28 cellular contexts compared by ENCODE assay signal in genomic region chr2:20654414-20654813, GRCh38. TPM values are rescaled to one million over a fixed set of nuclear protein-coding genes. Genes with fewer than 3 reads are reported as not detected.
DNase-seq lines count a peak whose midpoint lies in the region; ATAC-seq, FAIRE-seq and TF ChIP-seq lines count a peak whose summit lies in the region.
"Had no signal": no experiment of that assay in that cellular context is flagged by ENCODE, and none has a peak within 500 bp of the region (broad histone marks: within the 10 kb centered on the region; RNA-seq: fewer than 3 reads in every experiment).

No MANE protein-coding gene starts in this region.

- H3K9me3 ChIP-seq in K562 (replicated peaks; ENCODE audit: control insufficient read depth, insufficient read depth, low read depth, low read length), result no peaks in the 10 kb centered on the region
- H3K9me3 ChIP-seq: BE2C, MG63, Peyer's patch had no signal

- WGBS in K562 (ENCODE audit: insufficient coverage, low coverage, missing lambda C conversion rate), result 29% methylated on average over 2 of the region's 2 CpGs

- CTCF ChIA-PET in activated naive CD4-positive, alpha-beta T cell treated with anti-CD3 and anti-CD28 coated beads, Interleukin-2, amount 10 ng/mL, durations not matched to agents 7 days and 5 days (lab: Charles Lee), result no interaction called here
- CTCF ChIA-PET in activated naive CD4-positive, alpha-beta T cell treated with anti-CD3 and anti-CD28 coated beads for 36 hours (lab: Charles Lee), result interaction anchor here (0.6 to 8.3 kb wide), 5 partner anchors 7 to 309 kb away, joined by 3 to 72 read pairs (median 7); no protein-coding TSS in a partner anchor
- CTCF ChIA-PET in K562 (lab: Yijun Ruan, JAX; ENCODE audit: low intra/inter-chr PET ratio), result interaction anchor here (0.5 kb wide), 1 partner anchor 273 kb away, joined by 3 read pairs; no protein-coding TSS in a partner anchor

- POLR2A ChIA-PET in K562 (lab: Yijun Ruan, JAX), result interaction anchor here (0.6 kb wide), 1 partner anchor 235 kb away, joined by 3 read pairs; no protein-coding TSS in a partner anchor

- H3K4me3 ChIP-seq in K562, result no peak overlapping the region
- H3K4me3 ChIP-seq: MG63, Peyer's patch, SK-N-MC had no signal

- intact Hi-C loops in activated naive CD4-positive, alpha-beta T cell treated with anti-CD3 and anti-CD28 coated beads for 36 hours (cut with micrococcal nuclease), result loop anchor here (10.0 kb wide), 1 partner anchor 1310 kb away; no protein-coding TSS in a partner anchor
- intact Hi-C loops in K562 (cut with micrococcal nuclease), result no loop called here

- peak overlapping the region; percentile 29 for H3K27ac Mint-ChIP-seq in activated naive CD4-positive, alpha-beta T cell treated with anti-CD3 and anti-CD28 coated beads, Interleukin-2, amount 10 ng/mL, durations not matched to agents 7 days and 5 days
- H3K27ac Mint-ChIP-seq in activated naive CD4-positive, alpha-beta T cell treated with anti-CD3 and anti-CD28 coated beads for 36 hours, result no peak overlapping the region

- H3K4me1 ChIP-seq in K562 (replicated peaks in 1 of 2; ENCODE audit: control insufficient read depth in 2 of 2, insufficient read depth in 2 of 2, low read length in 2 of 2), result peaks cover 6 to 20% of the 10 kb centered on the region in 2 experiments; a peak in 3 of 5 replicates
- H3K4me1 ChIP-seq: BE2C had no signal

- H3K9me1 ChIP-seq in K562 (ENCODE audit: control insufficient read depth, insufficient read depth, low read length), result no peaks in the 10 kb centered on the region

- H3K79me2 ChIP-seq in K562 (ENCODE audit: control insufficient read depth, insufficient read depth, low read length), result no peaks in the 10 kb centered on the region; the same call in 2 of the 3 replicates

- no peaks in the 10 kb centered on the region for H3K36me3 ChIP-seq in K562 (ENCODE audit: control insufficient read depth, insufficient read depth, low read length)
- H3K36me3 ChIP-seq: BE2C, MG63, Peyer's patch had no signal

- no peaks in the 10 kb centered on the region for H3K9me3 Mint-ChIP-seq in activated naive CD4-positive, alpha-beta T cell treated with anti-CD3 and anti-CD28 coated beads, Interleukin-2, amount 10 ng/mL, durations not matched to agents 7 days and 5 days
- no peaks in the 10 kb centered on the region for H3K9me3 Mint-ChIP-seq in activated naive CD4-positive, alpha-beta T cell treated with anti-CD3 and anti-CD28 coated beads for 36 hours
- H3K9me3 Mint-ChIP-seq: CD8-positive, alpha-beta memory T cell had no signal

- H3K36me3 Mint-ChIP-seq in activated naive CD4-positive, alpha-beta T cell treated with anti-CD3 and anti-CD28 coated beads, Interleukin-2, amount 10 ng/mL, durations not matched to agents 7 days and 5 days, result no peaks in the 10 kb centered on the region
- H3K36me3 Mint-ChIP-seq in activated naive CD4-positive, alpha-beta T cell treated with anti-CD3 and anti-CD28 coated beads for 36 hours (ENCODE audit: low read depth), result no peaks in the 10 kb centered on the region

- peaks cover 34% of the 10 kb centered on the region for H3K27me3 Mint-ChIP-seq in activated naive CD4-positive, alpha-beta T cell treated with anti-CD3 and anti-CD28 coated beads, Interleukin-2, amount 10 ng/mL, durations not matched to agents 7 days and 5 days
- peaks cover 1% of the 10 kb centered on the region for H3K27me3 Mint-ChIP-seq in activated naive CD4-positive, alpha-beta T cell treated with anti-CD3 and anti-CD28 coated beads for 36 hours (ENCODE audit: low read depth)

- no peak for DNase-seq in activated naive CD4-positive, alpha-beta T cell treated with anti-CD3 and anti-CD28 coated beads, Interleukin-2, amount 10 ng/mL, durations not matched to agents 7 days and 5 days
- DNase-seq in activated naive CD4-positive, alpha-beta T cell treated with anti-CD3 and anti-CD28 coated beads for 36 hours, result no peak
- DNase-seq in NOMO-1 treated with DMSO at 0.1 percent for 48 hours (lab: John Stamatoyannopoulos, UW; ENCODE audit: unreplicated experiment) (peak; percentile 64), K562 (ENCODE audit: extremely low read depth in 1 of 4, low spot score in 3 of 4) (no peak), RKO (ENCODE audit: low spot score) (no peak), globus pallidus (ENCODE audit: low spot score) (no peak), NCI-H510A treated with DMSO at 0.1 percent for 48 hours (lab: John Stamatoyannopoulos, UW) (no peak)
- DNase-seq in stimulated activated CD4-positive, alpha-beta T cell treated with anti-CD3 and anti-CD28 coated beads, Interleukin-12 subunit alpha, Interleukin-12 subunit beta, amount 100 ng/mL, for 4 hours, result no peak
- DNase-seq: 8988T, ACHN, BE2C, DMS 273 treated with DMSO at 0.1 percent for 48 hours, DMS79 treated with DMSO at 0.1 percent for 48 hours, Kasumi-1, MG63, NCI-H1105, NCI-H1436 treated with DMSO at 0.1 percent for 48 hours, NCI-H187 treated with DMSO at 0.1 percent for 48 hours, NCI-H2171 treated with DMSO at 0.1 percent for 48 hours, NCI-H524 treated with DMSO at 0.1 percent for 48 hours, NCI-H774, OCI-M1, SIG-M5 had no signal

- H3K4me3 Mint-ChIP-seq in activated naive CD4-positive, alpha-beta T cell treated with anti-CD3 and anti-CD28 coated beads, Interleukin-2, amount 10 ng/mL, durations not matched to agents 7 days and 5 days, result no peak overlapping the region
- no peak overlapping the region for H3K4me3 Mint-ChIP-seq in activated naive CD4-positive, alpha-beta T cell treated with anti-CD3 and anti-CD28 coated beads for 36 hours

- no TSS peak for BruUV-seq in K562 (replicated peaks; lab: Mats Ljungman, UMichigan)

- TF ChIP-seq RAD21 in K562 (CRISPR knock-in tag; conservative IDR thresholded peaks at IDR 0.05 in 1 of 2, IDR thresholded peaks at IDR 0.05 in 1 of 2), result no peak

- no peak overlapping the region for H3K27ac ChIP-seq in K562 (ENCODE audit: extremely low read depth, low read depth, low read length)
- H3K27ac ChIP-seq: Peyer's patch, SK-N-MC had no signal

- no peaks in the 10 kb centered on the region for H4K20me1 ChIP-seq in K562 (replicated peaks; ENCODE audit: control insufficient read depth, insufficient read depth, low read length)

- no peak for ATAC-seq in K562

- no peak overlapping the region for H3K4me2 ChIP-seq in K562 (ENCODE audit: insufficient read depth, low read length)

- H3K9ac ChIP-seq in K562 (ENCODE audit: insufficient read depth in 1 of 2, low read depth in 2 of 2, low read length in 2 of 2), result no peak overlapping the region

- H2AFZ ChIP-seq in K562 (ENCODE audit: low read depth, low read length), result no peak overlapping the region

- no peak for TF ChIP-seq EP300 in K562 (IDR thresholded peaks at IDR 0.05; ENCODE audit: low read length)

- H3K27me3 ChIP-seq in K562 (ENCODE audit: control insufficient read depth in 2 of 2, insufficient read depth in 2 of 2, low read length in 2 of 2), result peaks cover 8 to 27% of the 10 kb centered on the region in 2 experiments; a peak in 4 of 5 replicates
- H3K27me3 ChIP-seq: Peyer's patch had no signal

- FAIRE-seq in K562 (lab: Jason Lieb, UNC), result no peak
- FAIRE-seq: GM19239 had no signal

- in situ Hi-C loops in K562 (cut with MboI), result loop anchor here (25.0 kb wide), 1 partner anchor 608 kb away; no protein-coding TSS in a partner anchor

- peaks cover 25% of the 10 kb centered on the region for H3K4me1 Mint-ChIP-seq in activated naive CD4-positive, alpha-beta T cell treated with anti-CD3 and anti-CD28 coated beads, Interleukin-2, amount 10 ng/mL, durations not matched to agents 7 days and 5 days
- H3K4me1 Mint-ChIP-seq in activated naive CD4-positive, alpha-beta T cell treated with anti-CD3 and anti-CD28 coated beads for 36 hours (ENCODE audit: low read depth), result peaks cover 11% of the 10 kb centered on the region

- no peak for TF ChIP-seq CTCF in K562 (IDR thresholded peaks at IDR 0.05 in 2 of 3, conservative IDR thresholded peaks at IDR 0.05 in 1 of 3; ENCODE audit: insufficient read depth in 2 of 3, low read depth in 1 of 3, low read length in 3 of 3)

- no peak for TF ChIP-seq POLR2A in K562 (conservative IDR thresholded peaks at IDR 0.05)

RNA-seq across cellular contexts. Expression of gene HS1BP3, which starts 3.5 kb away (rescaled TPM):
- total RNA-seq in activated naive CD4-positive, alpha-beta T cell treated with anti-CD3 and anti-CD28 coated beads for 36 hours, result 1 to 10 TPM; 6.0 to 6.1 TPM
- total RNA-seq in K562 (2011; cell fraction: chromatin; rRNA removed; ENCODE audit: low replicate concordance), result 4.8 and 13.7 TPM in 2 replicates
- total RNA-seq in K562 (2011; cell fraction: nucleolus; rRNA removed), result 6.7 and 9.2 TPM in 2 replicates
- 8.7 and 9.6 TPM in 2 replicates for total RNA-seq in K562 (2011; cell fraction: nucleoplasm; rRNA removed)
- total RNA-seq in K562 (2014; rRNA removed), result 6.5 and 6.7 TPM in 2 replicates
- total RNA-seq in K562 (2014; rRNA removed; fragmentation: Illumina TruSeq; extraction: Trizol), result 2.0 and 3.5 TPM in 2 replicates
- total RNA-seq in K562 (2015; rRNA removed; fragmentation: Illumina TruSeq; extraction: Trizol), result 7.6 and 8.3 TPM in 2 replicates
- total RNA-seq in K562 (2021), result 7.4 and 7.5 TPM in 2 replicates
- 3.0 and 6.5 TPM in 2 replicates for polyA plus RNA-seq in K562 (2011; rRNA removed)
- 3.3 and 4.1 TPM in 2 replicates for polyA plus RNA-seq in K562 (2011; cell fraction: cytosol; rRNA removed)
- 8.2 and 10.8 TPM in 2 replicates for polyA plus RNA-seq in K562 (2011; cell fraction: nucleus; rRNA removed)
- 7.9 and 28.0 TPM in 2 replicates for polyA plus RNA-seq in K562 (2012)
- polyA plus RNA-seq in K562 (2014; fragmentation: Illumina TruSeq; extraction: Trizol), result 5.9 and 6.9 TPM in 2 replicates
- under 1 TPM; 0.41 to 0.63 TPM for polyA plus RNA-seq in K562 (2014; fragmentation: Nextera tagmentation; extraction: Ambion mirVana)
- 5.9 and 6.2 TPM in 2 replicates for polyA plus RNA-seq in K562 (2014; rRNA removed)
- polyA minus RNA-seq in K562 (2011; rRNA and poly(A)+ RNA removed), result 2.3 and 5.2 TPM in 2 replicates
- polyA minus RNA-seq in K562 (2011; cell fraction: cytosol; rRNA and poly(A)+ RNA removed), result 2.2 and 6.9 TPM in 2 replicates
- 9.1 and 9.4 TPM in 2 replicates for polyA minus RNA-seq in K562 (2011; cell fraction: nucleus; rRNA and poly(A)+ RNA removed)

RNA-seq across cellular contexts. Expression of gene GDF7, which starts 12.5 kb away (rescaled TPM):
- not detected for total RNA-seq in activated naive CD4-positive, alpha-beta T cell treated with anti-CD3 and anti-CD28 coated beads for 36 hours
- total RNA-seq in K562 (2011; cell fraction: chromatin; rRNA removed; ENCODE audit: low replicate concordance), result not detected in 2 replicates
- total RNA-seq in K562 (2011; cell fraction: nucleolus; rRNA removed), result not detected in 2 replicates
- not detected in 2 replicates for total RNA-seq in K562 (2011; cell fraction: nucleoplasm; rRNA removed)
- total RNA-seq in K562 (2014; rRNA removed) (not detected in 2 replicates), K562 (2014; rRNA removed; fragmentation: Illumina TruSeq; extraction: Trizol) (not detected in 2 replicates), K562 (2015; rRNA removed; fragmentation: Illumina TruSeq; extraction: Trizol) (not detected in 2 replicates), K562 (2021) (not detected in 2 replicates)
- polyA plus RNA-seq in K562 (2011; rRNA removed) (0.01 TPM in 1 of 2 replicates, not detected in the other), K562 (2014; fragmentation: Illumina TruSeq; extraction: Trizol) (not detected in 2 replicates), K562 (2014; fragmentation: Nextera tagmentation; extraction: Ambion mirVana) (under 1 TPM; 0.01 TPM), K562 (2014; rRNA removed) (0.01 TPM in 1 of 2 replicates, not detected in the other)
- polyA plus RNA-seq in K562 (2011; cell fraction: cytosol; rRNA removed), result 0.01 TPM in 1 of 2 replicates, not detected in the other
- polyA plus RNA-seq in K562 (2011; cell fraction: nucleus; rRNA removed), result 0.06 TPM in 1 of 2 replicates, not detected in the other
- polyA plus RNA-seq in K562 (2012), result 0.04 and 0.11 TPM in 2 replicates
- polyA minus RNA-seq in K562 (2011; rRNA and poly(A)+ RNA removed), result under 0.01 and 0.03 TPM in 2 replicates
- polyA minus RNA-seq in K562 (2011; cell fraction: cytosol; rRNA and poly(A)+ RNA removed), result 0.09 TPM in 1 of 2 replicates, not detected in the other
- under 0.01 TPM in 1 of 2 replicates, not detected in the other for polyA minus RNA-seq in K562 (2011; cell fraction: nucleus; rRNA and poly(A)+ RNA removed)
- total RNA-seq: CD8-positive, alpha-beta memory T cell had no signal
- polyA plus RNA-seq: CD14-positive monocyte had no signal
